In genomic region chr2:119433636-119434327, GRCh38 we compare ENCODE assay signal across 1 cellular context.
TF ChIP-seq lines count a peak whose summit lies in the region.

No MANE protein-coding gene starts in this region.

TF ChIP-seq in HepG2, 621 proteins besides CTCF, POLR2A, EP300 and RAD21 (continued from another document and continues in another):
- TF ChIP-seq HNRNPLL (IDR thresholded peaks at IDR 0.05; ENCODE audit: low read depth, low read length, poor library complexity, severe bottlenecking) = no peak
- peak; percentile 78 for TF ChIP-seq NR2F6 (IDR thresholded peaks at IDR 0.05)
- peak; percentile 89 for TF ChIP-seq NR2F6 (CRISPR knock-in tag; IDR thresholded peaks at IDR 0.05)
- no peak for TF ChIP-seq ZNF7 (CRISPR knock-in tag; IDR thresholded peaks at IDR 0.05)
- no peak; the same call in 1 of the 2 replicates for TF ChIP-seq PRDM15 (CRISPR knock-in tag; IDR thresholded peaks at IDR 0.05)
- TF ChIP-seq ZSCAN20 (CRISPR knock-in tag; IDR thresholded peaks at IDR 0.05; ENCODE audit: borderline replicate concordance) = no peak
- TF ChIP-seq ZNF878 (CRISPR knock-in tag; IDR thresholded peaks at IDR 0.05) = no peak
- no peak; the same call in 1 of the 2 replicates for TF ChIP-seq SP4 (CRISPR knock-in tag; IDR thresholded peaks at IDR 0.05)
- no peak for TF ChIP-seq ZFP90 (CRISPR knock-in tag; IDR thresholded peaks at IDR 0.05; ENCODE audit: borderline replicate concordance)
- TF ChIP-seq THAP11 (CRISPR knock-in tag; IDR thresholded peaks at IDR 0.05) = 0 out of 2 replicates have a peak, but pooled peaks have one; percentile 22
- peak; percentile 28; the same call in 1 of the 2 replicates for TF ChIP-seq ZNF614 (CRISPR knock-in tag; IDR thresholded peaks at IDR 0.05; ENCODE audit: borderline replicate concordance)
- TF ChIP-seq NBN (conservative IDR thresholded peaks at IDR 0.05) = no peak
- TF ChIP-seq MYC (CRISPR knock-in tag; IDR thresholded peaks at IDR 0.05; ENCODE audit: borderline replicate concordance) = no peak
- TF ChIP-seq, protein P1, sequence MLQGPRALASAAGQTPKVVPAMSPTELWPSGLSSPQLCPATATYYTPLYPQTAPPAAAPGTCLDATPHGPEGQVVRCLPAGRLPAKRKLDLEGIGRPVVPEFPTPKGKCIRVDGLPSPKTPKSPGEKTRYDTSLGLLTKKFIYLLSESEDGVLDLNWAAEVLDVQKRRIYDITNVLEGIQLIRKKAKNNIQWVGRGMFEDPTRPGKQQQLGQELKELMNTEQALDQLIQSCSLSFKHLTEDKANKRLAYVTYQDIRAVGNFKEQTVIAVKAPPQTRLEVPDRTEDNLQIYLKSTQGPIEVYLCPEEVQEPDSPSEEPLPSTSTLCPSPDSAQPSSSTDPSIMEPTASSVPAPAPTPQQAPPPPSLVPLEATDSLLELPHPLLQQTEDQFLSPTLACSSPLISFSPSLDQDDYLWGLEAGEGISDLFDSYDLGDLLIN (CRISPR knock-in tag; IDR thresholded peaks at IDR 0.05; ENCODE audit: borderline replicate concordance) = no peak
- TF ChIP-seq SRSF4 (IDR thresholded peaks at IDR 0.05; ENCODE audit: low read depth, low read length, poor library complexity, severe bottlenecking) = no peak
- TF ChIP-seq ZFX (CRISPR knock-in tag; IDR thresholded peaks at IDR 0.05; ENCODE audit: low read depth) = peak; percentile 43
- no peak for TF ChIP-seq ZBTB26 (CRISPR knock-in tag; IDR thresholded peaks at IDR 0.05; ENCODE audit: borderline replicate concordance)
- TF ChIP-seq ATF4 (CRISPR knock-in tag; IDR thresholded peaks at IDR 0.05) = no peak
- no peak for TF ChIP-seq ZBTB14 (CRISPR knock-in tag; IDR thresholded peaks at IDR 0.05)
- TF ChIP-seq PATZ1 (CRISPR knock-in tag; IDR thresholded peaks at IDR 0.05) = peak; percentile 24; the same call in 1 of the 2 replicates
- no peak for TF ChIP-seq REPIN1 (CRISPR knock-in tag; IDR thresholded peaks at IDR 0.05; ENCODE audit: borderline replicate concordance, low read depth)
- 0 out of 2 replicates have a peak, but pooled peaks have one; percentile 3 for TF ChIP-seq ZNF501 (CRISPR knock-in tag; IDR thresholded peaks at IDR 0.05)
- TF ChIP-seq RBM39 (IDR thresholded peaks at IDR 0.05; ENCODE audit: low read depth, low read length, poor library complexity, severe bottlenecking) = no peak
- peak; percentile 53; the same call in 1 of the 2 replicates for TF ChIP-seq ZZZ3 (CRISPR knock-in tag; IDR thresholded peaks at IDR 0.05; ENCODE audit: borderline replicate concordance)
- no peak for TF ChIP-seq ZSCAN21 (CRISPR knock-in tag; IDR thresholded peaks at IDR 0.05; ENCODE audit: borderline replicate concordance)
- no peak for TF ChIP-seq ZNF646 (CRISPR knock-in tag; IDR thresholded peaks at IDR 0.05)
- no peak for TF ChIP-seq SRF (IDR thresholded peaks at IDR 0.05; ENCODE audit: low read depth, low read length)
- peak; percentile 27 for TF ChIP-seq NCOA2 (CRISPR knock-in tag; IDR thresholded peaks at IDR 0.05)
- 0 out of 2 replicates have a peak, but pooled peaks have one; percentile 24 for TF ChIP-seq ZNF224 (CRISPR knock-in tag; IDR thresholded peaks at IDR 0.05)
- no peak for TF ChIP-seq ZNF747 (CRISPR knock-in tag; IDR thresholded peaks at IDR 0.05; ENCODE audit: borderline replicate concordance)
- no peak for TF ChIP-seq ZNF841 (CRISPR knock-in tag; IDR thresholded peaks at IDR 0.05; ENCODE audit: borderline replicate concordance)
- TF ChIP-seq TGIF2 (CRISPR knock-in tag; IDR thresholded peaks at IDR 0.05) = 0 out of 2 replicates have a peak, but pooled peaks have one; percentile 38
- TF ChIP-seq, protein P2, sequence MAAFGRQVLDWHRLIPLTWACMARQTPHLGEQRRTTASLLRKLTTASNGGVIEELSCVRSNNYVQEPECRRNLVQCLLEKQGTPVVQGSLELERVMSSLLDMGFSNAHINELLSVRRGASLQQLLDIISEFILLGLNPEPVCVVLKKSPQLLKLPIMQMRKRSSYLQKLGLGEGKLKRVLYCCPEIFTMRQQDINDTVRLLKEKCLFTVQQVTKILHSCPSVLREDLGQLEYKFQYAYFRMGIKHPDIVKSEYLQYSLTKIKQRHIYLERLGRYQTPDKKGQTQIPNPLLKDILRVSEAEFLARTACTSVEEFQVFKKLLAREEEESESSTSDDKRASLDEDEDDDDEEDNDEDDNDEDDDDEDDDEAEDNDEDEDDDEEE (CRISPR knock-in tag; IDR thresholded peaks at IDR 0.05) = no peak
- no peak for TF ChIP-seq TRIM24 (CRISPR knock-in tag; IDR thresholded peaks at IDR 0.05)
- no peak for TF ChIP-seq ZNF768 (CRISPR knock-in tag; IDR thresholded peaks at IDR 0.05)
- TF ChIP-seq HNF4G (IDR thresholded peaks at IDR 0.05; ENCODE audit: borderline replicate concordance, low read depth, low read length) = no peak; the same call in 1 of the 2 replicates
- peak; percentile 74; the same call in 1 of the 2 replicates for TF ChIP-seq HNF4G (CRISPR knock-in tag; IDR thresholded peaks at IDR 0.05; ENCODE audit: borderline replicate concordance, low read depth)
- TF ChIP-seq, protein P3, sequence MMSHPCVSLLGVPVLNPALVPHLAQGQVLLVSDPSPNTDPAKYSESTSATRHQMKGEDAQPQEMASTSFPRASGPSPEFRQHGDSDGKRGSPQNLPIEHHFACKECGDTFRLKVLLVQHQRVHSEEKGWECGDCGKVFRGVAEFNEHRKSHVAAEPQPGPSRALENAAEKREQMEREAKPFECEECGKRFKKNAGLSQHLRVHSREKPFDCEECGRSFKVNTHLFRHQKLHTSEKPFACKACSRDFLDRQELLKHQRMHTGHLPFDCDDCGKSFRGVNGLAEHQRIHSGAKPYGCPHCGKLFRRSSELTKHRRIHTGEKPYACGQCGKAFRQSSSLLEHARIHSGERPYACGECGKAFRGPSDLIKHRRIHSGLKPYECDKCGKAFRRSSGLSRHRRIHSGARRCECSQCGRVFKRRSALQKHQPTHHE (CRISPR knock-in tag; IDR thresholded peaks at IDR 0.05; ENCODE audit: borderline replicate concordance) = no peak
- peak; percentile 74 for TF ChIP-seq ZNF263 (CRISPR knock-in tag; IDR thresholded peaks at IDR 0.05)
- TF ChIP-seq ZNF333 (CRISPR knock-in tag; IDR thresholded peaks at IDR 0.05; ENCODE audit: borderline replicate concordance) = no peak
- peak; percentile 54; the same call in 1 of the 2 replicates for TF ChIP-seq ZSCAN22 (CRISPR knock-in tag; IDR thresholded peaks at IDR 0.05)
- 0 out of 2 replicates have a peak, but pooled peaks have one; percentile 28 for TF ChIP-seq SP140L (CRISPR knock-in tag; IDR thresholded peaks at IDR 0.05; ENCODE audit: borderline replicate concordance)
